10 cellular contexts compared by ENCODE assay signal in the genomic region with DNA sequence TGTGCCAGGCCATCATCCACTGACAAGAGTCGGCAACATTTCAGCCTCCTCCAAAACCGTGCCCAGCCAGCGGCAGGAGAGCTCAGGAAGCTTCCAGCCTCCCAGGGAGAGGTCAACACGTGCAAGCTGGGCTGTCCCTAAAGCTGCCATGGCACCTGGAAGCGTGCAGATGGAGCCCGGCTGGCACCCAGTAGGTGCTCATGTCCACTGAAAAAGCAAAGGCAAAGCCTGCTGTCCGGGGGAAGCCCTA. TPM values are rescaled to one million over a fixed set of nuclear protein-coding genes. Genes with fewer than 3 reads are reported as not detected.
DNase-seq lines count a peak whose midpoint lies in the region; ATAC-seq, FAIRE-seq and TF ChIP-seq lines count a peak whose summit lies in the region.
"Had no signal": no experiment of that assay in that cellular context is flagged by ENCODE, and none has a peak within 500 bp of the region (broad histone marks: within the 10 kb centered on the region; RNA-seq: fewer than 3 reads in every experiment).

No MANE protein-coding gene starts in this region.

- peaks cover 7% of the 10 kb centered on the region for H3K36me3 Mint-ChIP-seq in endodermal cell (ENCODE audit: low read depth)

- DNase-seq in endodermal cell: no peak
- no peak for DNase-seq in NCI-H2081 (lab: John Stamatoyannopoulos, UW)
- no peak for DNase-seq in central memory CD4-positive, alpha-beta T cell
- no peak for DNase-seq in D721Med (ENCODE audit: insufficient read length, low spot score)

- peaks cover 41% of the 10 kb centered on the region for H3K4me1 Mint-ChIP-seq in endodermal cell

- H3K4me3 Mint-ChIP-seq in endodermal cell: peak overlapping the region; percentile 71

- H4K20me1 ChIP-seq in OCI-LY3 (ENCODE audit: insufficient read depth, low read length) (no peaks in the 10 kb centered on the region; the same call in 1 of the 2 replicates), neural cell (ENCODE audit: insufficient read depth) (peaks cover 51% of the 10 kb centered on the region)

- H3K79me2 ChIP-seq in OCI-LY3 (ENCODE audit: low read length) (peaks cover 18% of the 10 kb centered on the region), neural cell (replicated peaks; ENCODE audit: insufficient read depth, low read length) (peaks cover 58% of the 10 kb centered on the region)

- H3K9me3 ChIP-seq in OCI-LY3 (ENCODE audit: insufficient read depth, low read length): no peaks in the 10 kb centered on the region
- H3K9me3 ChIP-seq in endodermal cell (ENCODE audit: control insufficient read depth, low read length): no peaks in the 10 kb centered on the region
- H3K9me3 ChIP-seq in neural cell (ENCODE audit: low read length): no peaks in the 10 kb centered on the region

- H3K4me2 ChIP-seq in OCI-LY3 (ENCODE audit: low read length) (peak overlapping the region; percentile 63), neural cell (ENCODE audit: low read length) (peak overlapping the region; percentile 86)

- no peaks in the 10 kb centered on the region for H3K9me2 ChIP-seq in neural cell (ENCODE audit: insufficient read depth, low read length)

- peak overlapping the region; percentile 89 for H3K27ac ChIP-seq in C4-2B
- H3K27ac ChIP-seq in OCI-LY3 (ENCODE audit: low read length): no peak overlapping the region
- H3K27ac ChIP-seq in endodermal cell (ENCODE audit: low read depth, low read length): no peak overlapping the region
- no peak overlapping the region for H3K27ac ChIP-seq in neural cell (ENCODE audit: low read length)

- H3K36me3 ChIP-seq in OCI-LY3 (replicated peaks; ENCODE audit: low read depth, low read length) (no peaks in the 10 kb centered on the region), endodermal cell (ENCODE audit: control insufficient read depth, insufficient read depth, low read length) (peaks cover 20% of the 10 kb centered on the region), neural cell (ENCODE audit: insufficient read depth, low read length) (no peaks in the 10 kb centered on the region)

- peaks cover 36% of the 10 kb centered on the region for H3K4me1 ChIP-seq in OCI-LY3 (ENCODE audit: low read length)
- peaks cover 15% of the 10 kb centered on the region for H3K4me1 ChIP-seq in endodermal cell (ENCODE audit: control insufficient read depth, insufficient read depth, low read length)

- TF ChIP-seq RAD21 in neural cell (conservative IDR thresholded peaks at IDR 0.05): no peak

- no peak for ATAC-seq in GM19328 (IDR thresholded peaks at IDR 0.05; ENCODE audit: unreplicated experiment)

- no peaks in the 10 kb centered on the region for H3K27me3 ChIP-seq in OCI-LY3 (ENCODE audit: low read depth, low read length)
- no peaks in the 10 kb centered on the region for H3K27me3 ChIP-seq in endodermal cell (ENCODE audit: control insufficient read depth, insufficient read depth, low read length, poor library complexity, severe bottlenecking)
- no peaks in the 10 kb centered on the region for H3K27me3 ChIP-seq in neural cell (ENCODE audit: insufficient read depth, low read depth, low read length)

- peak overlapping the region; percentile 45; the same call in 1 of the 2 replicates for H3K4me3 ChIP-seq in OCI-LY3 (ENCODE audit: low read length)
- H3K4me3 ChIP-seq in endodermal cell (ENCODE audit: low read length): peak overlapping the region; percentile 81
- H3K4me3 ChIP-seq in neural cell (ENCODE audit: low read length): peak overlapping the region; percentile 88

- H3K27ac Mint-ChIP-seq in endodermal cell: no peak overlapping the region

- WGBS in endodermal cell (ENCODE audit: insufficient coverage in 1 of 2, insufficient read length in 1 of 2), 2 experiments: 72 to 75% methylated on average over 5 to 7 of the region's 7 CpGs

- TF ChIP-seq EP300 in neural cell (conservative IDR thresholded peaks at IDR 0.05; ENCODE audit: poor library complexity, severe bottlenecking): no peak

- H2AFZ ChIP-seq in OCI-LY3 (ENCODE audit: low read depth, low read length) (no peak overlapping the region), neural cell (ENCODE audit: low read depth, low read length) (no peak overlapping the region)

- H3K27me3 Mint-ChIP-seq in endodermal cell (ENCODE audit: insufficient read depth): no peaks in the 10 kb centered on the region

- no peak for FAIRE-seq in D721Med (lab: Jason Lieb, UNC)
- FAIRE-seq: islet of Langerhans had no signal

- no peak for TF ChIP-seq CTCF in C4-2B (conservative IDR thresholded peaks at IDR 0.05)
- TF ChIP-seq CTCF in OCI-LY3 (IDR thresholded peaks at IDR 0.05; ENCODE audit: low read depth, low read length): no peak
- no peak for TF ChIP-seq CTCF in endodermal cell (conservative IDR thresholded peaks at IDR 0.05)
- TF ChIP-seq CTCF in neural cell (IDR thresholded peaks at IDR 0.05; ENCODE audit: poor library complexity, severe bottlenecking): no peak
- no peak for TF ChIP-seq CTCF in D721Med (IDR thresholded peaks at IDR 0.05; ENCODE audit: insufficient read depth, missing control alignments)

- H3F3A ChIP-seq in neural cell (ENCODE audit: insufficient read depth, low read length, poor library complexity, severe bottlenecking): no peaks in the 10 kb centered on the region

- no peaks in the 10 kb centered on the region for H3K9me3 Mint-ChIP-seq in endodermal cell

- H3K9ac ChIP-seq in OCI-LY3 (ENCODE audit: low read length) (peak overlapping the region; percentile 24; the same call in 1 of the 2 replicates), endodermal cell (ENCODE audit: extremely low read depth, low read length, poor library complexity, severe bottlenecking) (peak overlapping the region; percentile 15), neural cell (ENCODE audit: low read length) (peak overlapping the region; percentile 80)

TF ChIP-seq in neural cell, 6 proteins besides CTCF, POLR2A, EP300 and RAD21:
- no peak for TF ChIP-seq MXI1 (conservative IDR thresholded peaks at IDR 0.05; ENCODE audit: poor library complexity, severe bottlenecking)
- TF ChIP-seq POLR2AphosphoS5 (IDR thresholded peaks at IDR 0.05): no peak
- no peak for TF ChIP-seq TAF1 (IDR thresholded peaks at IDR 0.05; ENCODE audit: low read depth)
- no peak for TF ChIP-seq SMC3 (conservative IDR thresholded peaks at IDR 0.05; ENCODE audit: poor library complexity)

RNA-seq across cellular contexts. Expression of gene TLDC2, which starts 14.4 kb away (rescaled TPM):
- total RNA-seq in endodermal cell: under 1 TPM; 0.18 to 0.24 TPM
- 0.36 TPM for polyA plus RNA-seq in endodermal cell (2013, experiment 1 of 2)
- polyA plus RNA-seq in endodermal cell (2013, experiment 2 of 2): 0.54 TPM
- polyA plus RNA-seq in neural cell: not detected in 2 replicates
- not detected in 2 replicates for polyA minus RNA-seq in neural cell
- total RNA-seq: SK-MEL-5 had no signal

Comparison
In these comparisons a context has a peak if more than half of its experiments do, and no peak if none do; other contexts are left out.
1. H3K9ac ChIP-seq: peak in every context shown above with its lines; median percentile 80 in neural cell; 24 in OCI-LY3; 15 in endodermal cell.